32 cellular contexts compared by ENCODE assay signal in genomic region chr15:27101982-27102381, GRCh38.
DNase-seq lines count a peak whose midpoint lies in the region; ATAC-seq, FAIRE-seq and TF ChIP-seq lines count a peak whose summit lies in the region.
"Had no signal": no experiment of that assay in that cellular context is flagged by ENCODE, and none has a peak within 500 bp of the region (broad histone marks: within the 10 kb centered on the region; RNA-seq: fewer than 3 reads in every experiment).

No MANE protein-coding gene starts in this region.

- no peak for TF ChIP-seq CTCF in OCI-LY3 (IDR thresholded peaks at IDR 0.05; ENCODE audit: low read depth, low read length)
- TF ChIP-seq CTCF in K562 (IDR thresholded peaks at IDR 0.05 in 2 of 3, conservative IDR thresholded peaks at IDR 0.05 in 1 of 3; ENCODE audit: insufficient read depth in 2 of 3, low read depth in 1 of 3, low read length in 3 of 3): no peak
- TF ChIP-seq CTCF in HepG2 (CRISPR knock-in tag; IDR thresholded peaks at IDR 0.05): no peak

- H3K9ac ChIP-seq in OCI-LY3 (ENCODE audit: low read length) (no peak overlapping the region), K562 (ENCODE audit: insufficient read depth in 1 of 2, low read depth in 2 of 2, low read length in 2 of 2) (no peak overlapping the region), HepG2 (ENCODE audit: insufficient read depth, low read depth, low read length) (no peak overlapping the region)
- H3K9ac ChIP-seq: BLaER1; BLaER1 treated with 17β-estradiol and CSF1 and Interleukin-3, amounts not matched to agents 10 nM and 100 nM had no signal

- H3K9me3 ChIP-seq in OCI-LY3 (ENCODE audit: insufficient read depth, low read length) (no peaks in the 10 kb centered on the region), K562 (replicated peaks; ENCODE audit: control insufficient read depth, insufficient read depth, low read depth, low read length) (no peaks in the 10 kb centered on the region), HepG2 (ENCODE audit: low read length) (0 out of 2 replicates have a peak, but pooled peaks cover 6% of the 10 kb centered on the region)
- H3K9me3 ChIP-seq: BE2C; BLaER1; BLaER1 treated with 17β-estradiol and CSF1 and Interleukin-3, amounts not matched to agents 10 nM and 100 nM; Caco-2 had no signal

- H2AFZ ChIP-seq in OCI-LY3 (ENCODE audit: low read depth, low read length): no peak overlapping the region
- H2AFZ ChIP-seq in K562 (ENCODE audit: low read depth, low read length): no peak overlapping the region
- no peak overlapping the region for H2AFZ ChIP-seq in HepG2 (ENCODE audit: low read length)

- FAIRE-seq in K562 (lab: Jason Lieb, UNC): no peak
- FAIRE-seq in HepG2 (lab: Jason Lieb, UNC): no peak
- FAIRE-seq: A204.1, A549 had no signal

- no peak overlapping the region for H3K27ac Mint-ChIP-seq in activated CD4-positive, alpha-beta T cell treated with anti-CD3 and anti-CD28 coated beads, Interleukin-2, amount 10 ng/mL, durations not matched to agents 7 days and 5 days
- H3K27ac Mint-ChIP-seq: B cell; CD14-positive monocyte; CD4-positive, alpha-beta memory T cell; CD4-positive, alpha-beta T cell; CD4-positive, CD25-positive, alpha-beta regulatory T cell; CD8-positive, alpha-beta memory T cell; CD8-positive, alpha-beta T cell had no signal

- H3K79me2 ChIP-seq in OCI-LY3 (ENCODE audit: low read length): no peaks in the 10 kb centered on the region
- peaks cover 20% of the 10 kb centered on the region; the same call in 2 of the 3 replicates for H3K79me2 ChIP-seq in K562 (ENCODE audit: control insufficient read depth, insufficient read depth, low read length)
- no peaks in the 10 kb centered on the region for H3K79me2 ChIP-seq in HepG2 (ENCODE audit: insufficient read depth, low read length)

- H3K27ac ChIP-seq in OCI-LY3 (ENCODE audit: low read length): no peak overlapping the region
- H3K27ac ChIP-seq in K562 (ENCODE audit: extremely low read depth, low read depth, low read length): no peak overlapping the region
- no peak overlapping the region for H3K27ac ChIP-seq in HepG2 (ENCODE audit: extremely low read length, insufficient read depth, low read length)
- H3K27ac ChIP-seq: 22Rv1; A549; BLaER1; BLaER1 treated with 17β-estradiol and CSF1 and Interleukin-3, amounts not matched to agents 10 nM and 100 nM; C4-2B had no signal

- BruUV-seq in K562 (replicated peaks; lab: Mats Ljungman, UMichigan) (no TSS peak), HepG2 (replicated peaks; lab: Mats Ljungman, UMichigan) (no TSS peak)

- H3K4me1 ChIP-seq in OCI-LY3 (ENCODE audit: low read length) (peaks cover 5% of the 10 kb centered on the region; the same call in 1 of the 2 replicates), K562 (replicated peaks in 1 of 2; ENCODE audit: control insufficient read depth in 2 of 2, insufficient read depth in 2 of 2, low read length in 2 of 2) (no peaks in the 10 kb centered on the region), HepG2 (ENCODE audit: insufficient read depth, low read length) (no peaks in the 10 kb centered on the region)
- H3K4me1 ChIP-seq: A549; BE2C; BLaER1; BLaER1 treated with 17β-estradiol and CSF1 and Interleukin-3, amounts not matched to agents 10 nM and 100 nM; Caco-2 had no signal

- no peak for TF ChIP-seq EP300 in K562 (IDR thresholded peaks at IDR 0.05; ENCODE audit: low read length)
- TF ChIP-seq EP300 in HepG2 (IDR thresholded peaks at IDR 0.05; ENCODE audit: low read depth in 2 of 2, low read length in 2 of 2): no peak
- no peak for TF ChIP-seq EP300 in HepG2 (CRISPR knock-in tag; IDR thresholded peaks at IDR 0.05; ENCODE audit: borderline replicate concordance)

- 53% methylated on average over 9 of the region's 9 CpGs for WGBS in K562 (ENCODE audit: insufficient coverage, low coverage, missing lambda C conversion rate)
- 0% methylated on average over 2 of the region's 9 CpGs for WGBS in HepG2 (ENCODE audit: low lambda C conversion rate)

- no peak for TF ChIP-seq RAD21 in K562 (CRISPR knock-in tag; conservative IDR thresholded peaks at IDR 0.05 in 1 of 2, IDR thresholded peaks at IDR 0.05 in 1 of 2)
- no peak for TF ChIP-seq RAD21 in HepG2 (CRISPR knock-in tag; IDR thresholded peaks at IDR 0.05)

- no peaks in the 10 kb centered on the region for H3K36me3 Mint-ChIP-seq in activated CD4-positive, alpha-beta T cell treated with anti-CD3 and anti-CD28 coated beads, Interleukin-2, amount 10 ng/mL, durations not matched to agents 7 days and 5 days (ENCODE audit: low read depth)
- H3K36me3 Mint-ChIP-seq: CD14-positive monocyte; CD4-positive, alpha-beta memory T cell; CD4-positive, CD25-positive, alpha-beta regulatory T cell; CD8-positive, alpha-beta memory T cell; CD8-positive, alpha-beta T cell had no signal

- peak; percentile 52; the same call in 1 of the 3 replicates for ATAC-seq in K562
- no peak for ATAC-seq in HepG2
- ATAC-seq: A549; CD8-positive, alpha-beta T cell had no signal

- H3K4me3 Mint-ChIP-seq in activated CD4-positive, alpha-beta T cell treated with anti-CD3 and anti-CD28 coated beads, Interleukin-2, amount 10 ng/mL, durations not matched to agents 7 days and 5 days: no peak overlapping the region
- H3K4me3 Mint-ChIP-seq: B cell; CD14-positive monocyte; CD4-positive, alpha-beta memory T cell; CD4-positive, alpha-beta T cell; CD4-positive, CD25-positive, alpha-beta regulatory T cell; CD8-positive, alpha-beta memory T cell; CD8-positive, alpha-beta T cell had no signal

- H3K9me1 ChIP-seq in K562 (ENCODE audit: control insufficient read depth, insufficient read depth, low read length): no peaks in the 10 kb centered on the region

- H4K20me1 ChIP-seq in OCI-LY3 (ENCODE audit: insufficient read depth, low read length): no peaks in the 10 kb centered on the region
- no peaks in the 10 kb centered on the region for H4K20me1 ChIP-seq in K562 (replicated peaks; ENCODE audit: control insufficient read depth, insufficient read depth, low read length)
- no peaks in the 10 kb centered on the region for H4K20me1 ChIP-seq in HepG2 (ENCODE audit: insufficient read depth, low read length)
- H4K20me1 ChIP-seq: BLaER1; BLaER1 treated with 17β-estradiol and CSF1 and Interleukin-3, amounts not matched to agents 10 nM and 100 nM had no signal

- in situ Hi-C loops in K562 (cut with MboI) (no loop called here), HepG2 (cut with HindIII; ENCODE audit: extremely low pct_ligation_motif_present, low pct_unique_long_range_greater_than_20kb) (no loop called here)

- H3K4me3 ChIP-seq in OCI-LY3 (ENCODE audit: low read length) (no peak overlapping the region), K562 (no peak overlapping the region), HepG2 (replicated peaks in 1 of 3; ENCODE audit: insufficient read depth in 1 of 3, low read depth in 2 of 3, low read length in 3 of 3) (no peak overlapping the region)
- H3K4me3 ChIP-seq: A549; BLaER1; BLaER1 treated with 17β-estradiol and CSF1 and Interleukin-3, amounts not matched to agents 10 nM and 100 nM had no signal

- TF ChIP-seq POLR2A in K562 (conservative IDR thresholded peaks at IDR 0.05) (no peak), HepG2 (IDR thresholded peaks at IDR 0.05; ENCODE audit: insufficient read depth in 1 of 2, low read depth in 2 of 2, low read length in 2 of 2) (no peak)

- DNase-seq in K562 (ENCODE audit: extremely low read depth in 1 of 4, low spot score in 3 of 4): no peak
- DNase-seq in HepG2 (ENCODE audit: low spot score): no peak
- DNase-seq in activated CD4-positive, alpha-beta T cell treated with anti-CD3 and anti-CD28 coated beads, Interleukin-2, amount 10 ng/mL, durations not matched to agents 7 days and 5 days: no peak
- DNase-seq: 8988T; ACHN; AML-193; BE2C; C1 segment of cervical spinal cord; Caco-2; Calu3; CD4-positive, alpha-beta memory T cell; CD4-positive, alpha-beta T cell; CD4-positive, CD25-positive, alpha-beta regulatory T cell; CD8-positive, alpha-beta memory T cell; CD8-positive, alpha-beta T cell; COR-L47; DMS 273 treated with DMSO at 0.1 percent for 48 hours; DMS153; DMS53; DMS79; DMS79 treated with DMSO at 0.1 percent for 48 hours; DND-41; EL had no signal

- CTCF ChIA-PET in K562 (lab: Yijun Ruan, JAX; ENCODE audit: low intra/inter-chr PET ratio): no interaction called here
- CTCF ChIA-PET in HepG2 (lab: Yijun Ruan, JAX; ENCODE audit: low intra/inter-chr PET ratio, low total read pairs): no interaction called here
- CTCF ChIA-PET in activated CD4-positive, alpha-beta T cell treated with anti-CD3 and anti-CD28 coated beads, Interleukin-2, amount 10 ng/mL, durations not matched to agents 7 days and 5 days (lab: Charles Lee): no interaction called here

- H3K4me2 ChIP-seq in OCI-LY3 (ENCODE audit: low read length): peak overlapping the region; percentile 27; the same call in 1 of the 2 replicates
- no peak overlapping the region for H3K4me2 ChIP-seq in K562 (ENCODE audit: insufficient read depth, low read length)
- H3K4me2 ChIP-seq in HepG2 (ENCODE audit: low read depth, low read length): no peak overlapping the region
- H3K4me2 ChIP-seq: A549; BLaER1; BLaER1 treated with 17β-estradiol and CSF1 and Interleukin-3, amounts not matched to agents 10 nM and 100 nM had no signal

- H3K4me1 Mint-ChIP-seq in activated CD4-positive, alpha-beta T cell treated with anti-CD3 and anti-CD28 coated beads, Interleukin-2, amount 10 ng/mL, durations not matched to agents 7 days and 5 days: no peaks in the 10 kb centered on the region
- H3K4me1 Mint-ChIP-seq: B cell; CD14-positive monocyte; CD4-positive, alpha-beta memory T cell; CD4-positive, CD25-positive, alpha-beta regulatory T cell; CD8-positive, alpha-beta memory T cell had no signal

- no peaks in the 10 kb centered on the region for H3K27me3 ChIP-seq in OCI-LY3 (ENCODE audit: low read depth, low read length)
- H3K27me3 ChIP-seq in K562 (ENCODE audit: control insufficient read depth in 2 of 2, insufficient read depth in 2 of 2, low read length in 2 of 2): no peaks in the 10 kb centered on the region
- no peaks in the 10 kb centered on the region for H3K27me3 ChIP-seq in HepG2 (ENCODE audit: control insufficient read depth in 1 of 2, insufficient read depth in 2 of 2, low read length in 2 of 2)
- H3K27me3 ChIP-seq: BE2C; BLaER1; BLaER1 treated with 17β-estradiol and CSF1 and Interleukin-3, amounts not matched to agents 10 nM and 100 nM had no signal

- H3K9me3 Mint-ChIP-seq in activated CD4-positive, alpha-beta T cell treated with anti-CD3 and anti-CD28 coated beads, Interleukin-2, amount 10 ng/mL, durations not matched to agents 7 days and 5 days: peaks cover 16% of the 10 kb centered on the region

- POLR2A ChIA-PET in K562 (lab: Yijun Ruan, JAX): interaction anchor here (0.9 to 1.7 kb wide), 4 partner anchors 9 to 31 kb away, joined by 3 to 4 read pairs (median 3); no protein-coding TSS in a partner anchor
- POLR2A ChIA-PET in HepG2 (lab: Yijun Ruan, JAX): no interaction called here
- POLR2A ChIA-PET in activated CD4-positive, alpha-beta T cell treated with anti-CD3 and anti-CD28 coated beads, Interleukin-2, amount 10 ng/mL, durations not matched to agents 7 days and 5 days (lab: Charles Lee): no interaction called here

- H3K27me3 Mint-ChIP-seq in activated CD4-positive, alpha-beta T cell treated with anti-CD3 and anti-CD28 coated beads, Interleukin-2, amount 10 ng/mL, durations not matched to agents 7 days and 5 days: no peaks in the 10 kb centered on the region
- H3K27me3 Mint-ChIP-seq: B cell; CD4-positive, alpha-beta memory T cell; CD4-positive, alpha-beta T cell; CD4-positive, CD25-positive, alpha-beta regulatory T cell had no signal

- H3K36me3 ChIP-seq in OCI-LY3 (replicated peaks; ENCODE audit: low read depth, low read length) (no peaks in the 10 kb centered on the region), K562 (ENCODE audit: control insufficient read depth, insufficient read depth, low read length) (no peaks in the 10 kb centered on the region; the same call in 1 of the 3 replicates), HepG2 (replicated peaks in 1 of 2; ENCODE audit: control insufficient read depth in 1 of 2, insufficient read depth in 2 of 2, low read length in 2 of 2) (no peaks in the 10 kb centered on the region)
- H3K36me3 ChIP-seq: BE2C; BLaER1; BLaER1 treated with 17β-estradiol and CSF1 and Interleukin-3, amounts not matched to agents 10 nM and 100 nM had no signal

- intact Hi-C loops in K562 (cut with micrococcal nuclease): no loop called here
- intact Hi-C loops in HepG2 (cut with micrococcal nuclease; ENCODE audit: unreplicated experiment): no loop called here
